In the genomic region with DNA sequence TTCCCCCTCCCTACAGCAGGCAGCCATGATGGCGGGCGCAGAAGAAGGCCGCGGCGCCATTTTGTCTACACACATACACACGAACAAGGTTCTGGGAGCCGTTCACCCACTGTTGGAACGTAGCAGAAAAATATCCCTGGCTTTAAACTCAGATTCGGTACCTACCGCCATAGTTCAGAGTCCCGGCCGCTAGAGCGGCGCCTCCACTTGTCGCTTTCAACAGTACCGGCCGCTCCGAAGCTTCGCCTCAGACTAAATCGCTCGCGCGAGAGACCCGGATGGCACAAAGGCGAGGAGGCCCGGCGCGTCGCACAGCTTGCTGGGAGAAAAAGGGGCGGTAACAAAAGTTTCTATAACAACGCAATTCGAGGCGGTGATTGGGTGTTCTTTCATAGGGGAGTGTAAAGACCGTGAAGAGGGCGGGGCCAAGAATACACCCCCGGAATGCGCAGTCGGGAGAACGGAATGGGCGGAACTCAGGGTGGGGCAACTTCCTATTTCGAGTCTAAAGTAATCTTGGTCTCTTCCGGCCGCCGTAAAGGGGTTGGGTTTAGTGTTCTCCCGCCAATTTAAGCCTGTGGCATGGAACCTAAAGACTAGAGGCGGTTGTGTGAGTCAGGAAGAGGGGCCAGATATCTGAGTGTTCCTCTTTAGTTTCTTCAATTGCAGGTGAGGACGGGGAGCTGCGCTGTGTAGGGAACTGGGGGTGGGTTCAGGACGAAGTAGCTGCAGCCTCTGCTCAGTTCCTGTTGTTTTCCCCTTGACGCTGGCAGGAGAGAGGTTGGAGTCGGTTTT, we compare ENCODE assay signal across 8 cellular contexts. TPM values are rescaled to one million over a fixed set of nuclear protein-coding genes. Genes with fewer than 3 reads are reported as not detected.
DNase-seq lines count a peak whose midpoint lies in the region; ATAC-seq and TF ChIP-seq lines count a peak whose summit lies in the region.

A gene with protein sequence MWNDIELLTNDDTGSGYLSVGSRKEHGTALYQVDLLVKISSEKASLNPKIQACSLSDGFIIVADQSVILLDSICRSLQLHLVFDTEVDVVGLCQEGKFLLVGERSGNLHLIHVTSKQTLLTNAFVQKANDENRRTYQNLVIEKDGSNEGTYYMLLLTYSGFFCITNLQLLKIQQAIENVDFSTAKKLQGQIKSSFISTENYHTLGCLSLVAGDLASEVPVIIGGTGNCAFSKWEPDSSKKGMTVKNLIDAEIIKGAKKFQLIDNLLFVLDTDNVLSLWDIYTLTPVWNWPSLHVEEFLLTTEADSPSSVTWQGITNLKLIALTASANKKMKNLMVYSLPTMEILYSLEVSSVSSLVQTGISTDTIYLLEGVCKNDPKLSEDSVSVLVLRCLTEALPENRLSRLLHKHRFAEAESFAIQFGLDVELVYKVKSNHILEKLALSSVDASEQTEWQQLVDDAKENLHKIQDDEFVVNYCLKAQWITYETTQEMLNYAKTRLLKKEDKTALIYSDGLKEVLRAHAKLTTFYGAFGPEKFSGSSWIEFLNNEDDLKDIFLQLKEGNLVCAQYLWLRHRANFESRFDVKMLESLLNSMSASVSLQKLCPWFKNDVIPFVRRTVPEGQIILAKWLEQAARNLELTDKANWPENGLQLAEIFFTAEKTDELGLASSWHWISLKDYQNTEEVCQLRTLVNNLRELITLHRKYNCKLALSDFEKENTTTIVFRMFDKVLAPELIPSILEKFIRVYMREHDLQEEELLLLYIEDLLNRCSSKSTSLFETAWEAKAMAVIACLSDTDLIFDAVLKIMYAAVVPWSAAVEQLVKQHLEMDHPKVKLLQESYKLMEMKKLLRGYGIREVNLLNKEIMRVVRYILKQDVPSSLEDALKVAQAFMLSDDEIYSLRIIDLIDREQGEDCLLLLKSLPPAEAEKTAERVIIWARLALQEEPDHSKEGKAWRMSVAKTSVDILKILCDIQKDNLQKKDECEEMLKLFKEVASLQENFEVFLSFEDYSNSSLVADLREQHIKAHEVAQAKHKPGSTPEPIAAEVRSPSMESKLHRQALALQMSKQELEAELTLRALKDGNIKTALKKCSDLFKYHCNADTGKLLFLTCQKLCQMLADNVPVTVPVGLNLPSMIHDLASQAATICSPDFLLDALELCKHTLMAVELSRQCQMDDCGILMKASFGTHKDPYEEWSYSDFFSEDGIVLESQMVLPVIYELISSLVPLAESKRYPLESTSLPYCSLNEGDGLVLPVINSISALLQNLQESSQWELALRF (N-terminal part only) (plus strand): TSS at position 567 of the 795 bp plus-strand sequence. CDS start 2,815 bp downstream, outside the sequence.
A gene with protein sequence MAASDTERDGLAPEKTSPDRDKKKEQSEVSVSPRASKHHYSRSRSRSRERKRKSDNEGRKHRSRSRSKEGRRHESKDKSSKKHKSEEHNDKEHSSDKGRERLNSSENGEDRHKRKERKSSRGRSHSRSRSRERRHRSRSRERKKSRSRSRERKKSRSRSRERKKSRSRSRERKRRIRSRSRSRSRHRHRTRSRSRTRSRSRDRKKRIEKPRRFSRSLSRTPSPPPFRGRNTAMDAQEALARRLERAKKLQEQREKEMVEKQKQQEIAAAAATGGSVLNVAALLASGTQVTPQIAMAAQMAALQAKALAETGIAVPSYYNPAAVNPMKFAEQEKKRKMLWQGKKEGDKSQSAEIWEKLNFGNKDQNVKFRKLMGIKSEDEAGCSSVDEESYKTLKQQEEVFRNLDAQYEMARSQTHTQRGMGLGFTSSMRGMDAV (minus strand): TSS at position 254 of the 795 bp plus-strand sequence. CDS start 83 bp downstream, at position 171.

- H3K36me3 Mint-ChIP-seq in activated B cell treated with CpG ODN at 0.5 μM for 24 hours (ENCODE audit: low read depth): peaks cover 38% of the 10 kb centered on the region
- H3K36me3 Mint-ChIP-seq in central memory CD8-positive, alpha-beta T cell (ENCODE audit: insufficient read depth): peaks cover 29% of the 10 kb centered on the region

- POLR2A ChIA-PET in activated B cell treated with CpG ODN at 0.5 μM for 24 hours (lab: Charles Lee): interaction anchor here (0.6 to 8.6 kb wide), 25 partner anchors 10 to 1681 kb away, joined by 3 to 202 read pairs (median 4); a partner anchor contains a TSS

- H3K27ac Mint-ChIP-seq in activated B cell treated with CpG ODN at 0.5 μM for 24 hours: no peak within 1 kb of the TSS
- no peak within 1 kb of the TSS for H3K27ac Mint-ChIP-seq in central memory CD8-positive, alpha-beta T cell (ENCODE audit: low read depth)

- DNase-seq in AG09309 (ENCODE audit: low read depth) (peak; percentile 98), NCI-H345 (lab: John Stamatoyannopoulos, UW) (peak; percentile 100), activated B cell treated with CpG ODN at 0.5 μM for 24 hours (peak; percentile 85), inferior parietal cortex (ENCODE audit: extremely low spot score) (peak; percentile 100), spleen (peak; percentile 97)
- DNase-seq in central memory CD8-positive, alpha-beta T cell (ENCODE audit: low spot score in 2 of 2): peak; percentile 88 to 98

- H3K36me3 ChIP-seq in spleen: peaks cover 2 to 41% (median 7%) of the 10 kb centered on the region in 6 donors

- H3K27me3 Mint-ChIP-seq in activated B cell treated with CpG ODN at 0.5 μM for 24 hours: no peaks in the 10 kb centered on the region
- no peaks in the 10 kb centered on the region for H3K27me3 Mint-ChIP-seq in central memory CD8-positive, alpha-beta T cell

- no peak within 1 kb of the TSS for H3K4me3 Mint-ChIP-seq in activated B cell treated with CpG ODN at 0.5 μM for 24 hours
- H3K4me3 Mint-ChIP-seq in central memory CD8-positive, alpha-beta T cell: no peak within 1 kb of the TSS

- CTCF ChIA-PET in activated B cell treated with CpG ODN at 0.5 μM for 24 hours (lab: Charles Lee): interaction anchor here (1.8 kb wide), 1 partner anchor 25 kb away, joined by 7 read pairs; a partner anchor contains a TSS

- peaks cover 43% of the 10 kb centered on the region for H3K4me1 Mint-ChIP-seq in activated B cell treated with CpG ODN at 0.5 μM for 24 hours
- peaks cover 31% of the 10 kb centered on the region for H3K4me1 Mint-ChIP-seq in central memory CD8-positive, alpha-beta T cell

- WGBS in spleen, 5 donors: 0% methylated on average over 47 to 51 of the region's 51 CpGs

- peak; percentile 90 to 96 (median 91) for TF ChIP-seq POLR2A in spleen (IDR thresholded peaks at IDR 0.05)

- H3K9me3 Mint-ChIP-seq in activated B cell treated with CpG ODN at 0.5 μM for 24 hours: no peaks in the 10 kb centered on the region
- H3K9me3 Mint-ChIP-seq in central memory CD8-positive, alpha-beta T cell: no peaks in the 10 kb centered on the region

- intact Hi-C loops in activated B cell treated with CpG ODN at 0.5 μM for 24 hours (cut with micrococcal nuclease) (loop anchor here (1.0 to 10.0 kb wide), 8 partner anchors 18 to 708 kb away; a partner anchor contains a TSS), spleen (cut with DNase I; ENCODE audit: low total_unique reads) (no loop called here)

- TF ChIP-seq CTCF in AG09309 (IDR thresholded peaks at IDR 0.05; ENCODE audit: control insufficient read depth, insufficient read depth, low read depth, low read length, missing control alignments): no peak
- no peak for TF ChIP-seq CTCF in activated B cell treated with CpG ODN at 0.5 μM for 24 hours (IDR thresholded peaks at IDR 0.05)
- peak in 2 of 11 experiments; percentile 8 to 19 for TF ChIP-seq CTCF in spleen (IDR thresholded peaks at IDR 0.05 in 8 of 11, conservative IDR thresholded peaks at IDR 0.05 in 3 of 11)

- H3K9me3 ChIP-seq in spleen: no peaks in the 10 kb centered on the region

- ATAC-seq in GM19023 (IDR thresholded peaks at IDR 0.05; ENCODE audit: unreplicated experiment) (peak; percentile 93), HG03196 (IDR thresholded peaks at IDR 0.05; ENCODE audit: unreplicated experiment) (peak; percentile 92), activated B cell treated with CpG ODN at 0.5 μM for 24 hours (ENCODE audit: low read depth) (peak; percentile 91)
- peak; percentile 91 for ATAC-seq in central memory CD8-positive, alpha-beta T cell (replicated peaks; ENCODE audit: extremely low read depth, poor library complexity, severe bottlenecking)

- no peaks in the 10 kb centered on the region for H3K27me3 ChIP-seq in spleen (replicated peaks in 1 of 7)

- peak within 1 kb of the TSS; percentile 96 to 100 (median 98) for H3K27ac ChIP-seq in spleen

- peaks cover 33 to 59% (median 50%) of the 10 kb centered on the region in 6 donors for H3K4me1 ChIP-seq in spleen

- H3K4me3 ChIP-seq in AG09309 (ENCODE audit: control insufficient read depth, low read depth, low read length) (peak within 1 kb of the TSS; percentile 79), spleen (peak within 1 kb of the TSS; percentile 62 to 90 (median 74))

RNA-seq across cellular contexts. Expression of the first gene that starts in this region (rescaled TPM):
- 45.5 and 64.0 TPM in 2 replicates for total RNA-seq in activated B cell treated with CpG ODN at 0.5 μM for 24 hours
- total RNA-seq in spleen: 10 to 100 TPM; 22.7 to 46.1 (median 29.9) TPM
- polyA plus RNA-seq in spleen: 10 to 100 TPM; 13.4 to 25.3 (median 16.9) TPM

RNA-seq across cellular contexts. Expression of the second gene that starts in this region (rescaled TPM):
- 106 and 126 TPM in 2 replicates for total RNA-seq in activated B cell treated with CpG ODN at 0.5 μM for 24 hours
- total RNA-seq in spleen: 100 to 1,000 TPM in 1 of 7 donors, 10 to 100 TPM in 6; 65.7 to 104 (median 88.1) TPM
- polyA plus RNA-seq in spleen: 10 to 100 TPM; 39.3 to 59.0 (median 51.8) TPM

Comparison
In these comparisons a context has a peak if more than half of its experiments do, and no peak if none do; other contexts are left out.
1. Peak in every context shown above with its lines: DNase-seq, ATAC-seq, H3K4me3 ChIP-seq and H3K27ac ChIP-seq.